Comparison of ENCODE assay signal across 8 cellular contexts in genomic region chr17:76710863-76711611, GRCh38. TPM values are rescaled to one million over a fixed set of nuclear protein-coding genes. Genes with fewer than 3 reads are reported as not detected.
A peak's percentile ranks its signal among the peaks of the same experiment; 100 is the strongest.
DNase-seq lines count a peak whose midpoint lies in the region; ATAC-seq and TF ChIP-seq lines count a peak whose summit lies in the region.

A gene with protein sequence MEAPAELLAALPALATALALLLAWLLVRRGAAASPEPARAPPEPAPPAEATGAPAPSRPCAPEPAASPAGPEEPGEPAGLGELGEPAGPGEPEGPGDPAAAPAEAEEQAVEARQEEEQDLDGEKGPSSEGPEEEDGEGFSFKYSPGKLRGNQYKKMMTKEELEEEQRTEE (minus strand): TSS chr17:76710965. CDS start chr17:76710946, 19 bp downstream.

- peak within 1 kb of the TSS; percentile 65 to 90 (median 82) for H3K9ac ChIP-seq in BLaER1 treated with 17β-estradiol and CSF1 and Interleukin-3, amounts not matched to agents 10 nM and 100 nM
- peak within 1 kb of the TSS; percentile 71 for H3K9ac ChIP-seq in SK-N-MC (ENCODE audit: insufficient read length)

- WGBS in adipose tissue, 3 donors = 7 to 9% (median 8%) methylated on average over 16 to 34 of the region's 56 CpGs
- 3% methylated on average over 48 of the region's 56 CpGs for WGBS in urinary bladder

- no peak for TF ChIP-seq CTCF in osteoblast (IDR thresholded peaks at IDR 0.05; ENCODE audit: extremely low read depth, low read depth, low read length)

- peaks cover 4 to 73% (median 30%) of the 10 kb centered on the region in 11 experiments; a peak in 20 of 22 replicates for H4K20me1 ChIP-seq in BLaER1 treated with 17β-estradiol and CSF1 and Interleukin-3, amounts not matched to agents 10 nM and 100 nM
- peaks cover 44% of the 10 kb centered on the region for H4K20me1 ChIP-seq in osteoblast (ENCODE audit: insufficient read depth, low read length)

- H3K27ac ChIP-seq in BLaER1 treated with 17β-estradiol and CSF1 and Interleukin-3, amounts not matched to agents 10 nM and 100 nM = peak within 1 kb of the TSS in 10 of 11 experiments; percentile 49 to 82 (median 68); a peak in 18 of 22 replicates
- H3K27ac ChIP-seq in SK-N-MC = peak within 1 kb of the TSS; percentile 52
- peak within 1 kb of the TSS; percentile 45 for H3K27ac ChIP-seq in adipose tissue (ENCODE audit: low read depth, low read length)
- peak within 1 kb of the TSS; percentile 99 for H3K27ac ChIP-seq in osteoblast (ENCODE audit: low read depth, low read length)
- peak within 1 kb of the TSS; percentile 84 for H3K27ac ChIP-seq in urinary bladder (ENCODE audit: low read depth)

- peak within 1 kb of the TSS; percentile 61 to 77 (median 70) for H3K4me3 ChIP-seq in BLaER1 treated with 17β-estradiol and CSF1 and Interleukin-3, amounts not matched to agents 10 nM and 100 nM
- H3K4me3 ChIP-seq in SK-N-MC = peak within 1 kb of the TSS; percentile 87
- H3K4me3 ChIP-seq in osteoblast (ENCODE audit: insufficient read depth, low read length) = peak within 1 kb of the TSS; percentile 85
- H3K4me3 ChIP-seq in urinary bladder (ENCODE audit: low read depth, low read length) = peak within 1 kb of the TSS; percentile 84

- H3K79me2 ChIP-seq in osteoblast (ENCODE audit: insufficient read depth, low read length) = peaks cover 79% of the 10 kb centered on the region

- DNase-seq in SK-N-MC (ENCODE audit: low read depth, low spot score) (no peak), Right ventricle myocardium superior (peak; percentile 83), osteoblast (ENCODE audit: insufficient read length, low spot score, missing footprints) (peak; percentile 97), NCI-H128 (lab: John Stamatoyannopoulos, UW; ENCODE audit: unreplicated experiment) (no peak)

- intact Hi-C loops in Right ventricle myocardium superior (cut with DNase I) = no loop called here

- peaks cover 49 to 83% (median 69%) of the 10 kb centered on the region in 10 experiments for H3K4me1 ChIP-seq in BLaER1 treated with 17β-estradiol and CSF1 and Interleukin-3, amounts not matched to agents 10 nM and 100 nM
- peaks cover 44% of the 10 kb centered on the region for H3K4me1 ChIP-seq in osteoblast (ENCODE audit: insufficient read depth, low read length)
- H3K4me1 ChIP-seq in urinary bladder (ENCODE audit: insufficient read depth) = no peaks in the 10 kb centered on the region

- ATAC-seq in HG02798 (IDR thresholded peaks at IDR 0.05; ENCODE audit: poor library complexity, unreplicated experiment) = peak; percentile 68
- peak; percentile 61 for ATAC-seq in Right ventricle myocardium superior (ENCODE audit: poor library complexity)

- H3K27me3 ChIP-seq in BLaER1 treated with 17β-estradiol and CSF1 and Interleukin-3, amounts not matched to agents 10 nM and 100 nM = 0 out of 22 replicates have a peak, but pooled peaks cover 0 to 4% (median 0%) of the 10 kb centered on the region in 11 experiments
- no peaks in the 10 kb centered on the region for H3K27me3 ChIP-seq in osteoblast (ENCODE audit: insufficient read depth, low read length)

- peak within 1 kb of the TSS; percentile 87 to 99 (median 95) for H3K4me2 ChIP-seq in BLaER1 treated with 17β-estradiol and CSF1 and Interleukin-3, amounts not matched to agents 10 nM and 100 nM
- peak within 1 kb of the TSS; percentile 96 for H3K4me2 ChIP-seq in osteoblast (ENCODE audit: insufficient read depth, low read length)

- H3K9me3 ChIP-seq in BLaER1 treated with 17β-estradiol and CSF1 and Interleukin-3, amounts not matched to agents 10 nM and 100 nM (replicated peaks in 1 of 11) = no peaks in the 10 kb centered on the region; a peak in 1 of 22 replicates
- H3K9me3 ChIP-seq in SK-N-MC (ENCODE audit: low read depth, low read length) (no peaks in the 10 kb centered on the region), osteoblast (ENCODE audit: low read depth, low read length) (no peaks in the 10 kb centered on the region)

- peaks cover 17 to 31% (median 27%) of the 10 kb centered on the region in 11 experiments for H3K36me3 ChIP-seq in BLaER1 treated with 17β-estradiol and CSF1 and Interleukin-3, amounts not matched to agents 10 nM and 100 nM
- peaks cover 14% of the 10 kb centered on the region for H3K36me3 ChIP-seq in SK-N-MC (ENCODE audit: insufficient read depth, low read length)
- H3K36me3 ChIP-seq in osteoblast (ENCODE audit: insufficient read depth, low read length) = peaks cover 39% of the 10 kb centered on the region
- no peaks in the 10 kb centered on the region for H3K36me3 ChIP-seq in urinary bladder (ENCODE audit: insufficient read depth)

- peak within 1 kb of the TSS; percentile 15 for H2AFZ ChIP-seq in osteoblast (ENCODE audit: low read length)

RNA-seq across cellular contexts. Expression of the gene that starts here (rescaled TPM):
- polyA plus RNA-seq in adipose tissue = 100 to 1,000 TPM in 2 of 3 donors, 10 to 100 TPM in 1; 47.6 to 192 (median 176) TPM
- total RNA-seq in Right ventricle myocardium superior = 336 TPM
- 352 and 388 TPM in 2 replicates for total RNA-seq in osteoblast
- 188 TPM for total RNA-seq in urinary bladder
- 432 TPM for polyA plus RNA-seq in urinary bladder

Comparison
In these comparisons a context has a peak if more than half of its experiments do, and no peak if none do; other contexts are left out.
1. H3K27ac ChIP-seq: peak in every context shown above with its lines; median percentile 99 in osteoblast; 84 in urinary bladder; 68 in BLaER1 treated with 17β-estradiol and CSF1 and Interleukin-3, amounts not matched to agents 10 nM and 100 nM; 52 in SK-N-MC; 45 in adipose tissue.
2. DNase-seq: peak in Right ventricle myocardium superior (single experiment) and osteoblast (single experiment); none in SK-N-MC (single experiment) and NCI-H128 (single experiment).
3. Peak in every context shown above with its lines, with median percentiles within 50 percentile points of each other: H3K4me3 ChIP-seq.